ENCODE assay signal across 1 cellular context in the genomic region with DNA sequence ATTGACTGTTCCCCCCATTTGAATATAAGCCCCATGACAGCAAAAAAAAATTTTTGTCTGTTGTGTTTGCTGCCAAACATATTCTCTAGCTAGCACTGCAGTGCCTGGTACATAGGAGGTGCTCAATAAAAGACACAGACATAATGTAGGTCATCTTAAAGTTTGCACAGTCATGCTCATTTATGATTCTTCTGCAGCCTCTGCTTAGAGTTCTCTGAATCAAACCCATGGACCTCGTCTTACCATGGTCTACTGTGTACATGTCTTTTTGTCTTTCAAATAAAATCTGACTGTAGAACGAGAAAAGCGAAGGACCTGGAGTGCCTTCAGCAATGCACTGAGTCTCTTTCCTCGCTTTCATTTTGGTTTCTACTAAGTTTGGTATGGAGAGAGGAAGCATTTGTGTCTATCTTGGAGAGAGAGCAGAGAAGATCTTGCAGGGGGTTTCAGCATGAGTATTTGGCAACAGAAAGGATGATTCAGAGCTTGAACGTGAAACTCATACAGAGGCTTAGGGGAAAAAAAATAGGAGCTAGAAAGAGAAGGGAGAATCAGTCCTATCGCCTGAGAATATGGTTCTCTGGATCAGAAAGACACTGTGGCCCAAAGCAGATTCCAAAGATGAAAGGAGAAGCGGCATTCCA.
TF ChIP-seq lines count a peak whose summit lies in the region.

No MANE protein-coding gene starts in this region.

TF ChIP-seq in A549, 52 proteins besides CTCF, POLR2A, EP300 and RAD21:
- no peak for TF ChIP-seq TP53 (CRISPR knock-in tag; IDR thresholded peaks at IDR 0.05)
- no peak for TF ChIP-seq RNF2 (IDR thresholded peaks at IDR 0.05; ENCODE audit: borderline replicate concordance, low read depth)
- no peak for TF ChIP-seq KDM5A (IDR thresholded peaks at IDR 0.05)
- no peak for TF ChIP-seq RCOR1 (IDR thresholded peaks at IDR 0.05; ENCODE audit: low read depth, low read length)
- no peak for TF ChIP-seq RFX5 (IDR thresholded peaks at IDR 0.05)
- TF ChIP-seq, protein P1, sequence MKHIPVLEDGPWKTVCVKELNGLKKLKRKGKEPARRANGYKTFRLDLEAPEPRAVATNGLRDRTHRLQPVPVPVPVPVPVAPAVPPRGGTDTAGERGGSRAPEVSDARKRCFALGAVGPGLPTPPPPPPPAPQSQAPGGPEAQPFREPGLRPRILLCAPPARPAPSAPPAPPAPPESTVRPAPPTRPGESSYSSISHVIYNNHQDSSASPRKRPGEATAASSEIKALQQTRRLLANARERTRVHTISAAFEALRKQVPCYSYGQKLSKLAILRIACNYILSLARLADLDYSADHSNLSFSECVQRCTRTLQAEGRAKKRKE (CRISPR knock-in tag; IDR thresholded peaks at IDR 0.05; ENCODE audit: low read depth): no peak
- TF ChIP-seq, protein P2, sequence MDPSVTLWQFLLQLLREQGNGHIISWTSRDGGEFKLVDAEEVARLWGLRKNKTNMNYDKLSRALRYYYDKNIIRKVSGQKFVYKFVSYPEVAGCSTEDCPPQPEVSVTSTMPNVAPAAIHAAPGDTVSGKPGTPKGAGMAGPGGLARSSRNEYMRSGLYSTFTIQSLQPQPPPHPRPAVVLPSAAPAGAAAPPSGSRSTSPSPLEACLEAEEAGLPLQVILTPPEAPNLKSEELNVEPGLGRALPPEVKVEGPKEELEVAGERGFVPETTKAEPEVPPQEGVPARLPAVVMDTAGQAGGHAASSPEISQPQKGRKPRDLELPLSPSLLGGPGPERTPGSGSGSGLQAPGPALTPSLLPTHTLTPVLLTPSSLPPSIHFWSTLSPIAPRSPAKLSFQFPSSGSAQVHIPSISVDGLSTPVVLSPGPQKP (IDR thresholded peaks at IDR 0.05; ENCODE audit: low read depth, low read length): no peak
- TF ChIP-seq CBX2 (IDR thresholded peaks at IDR 0.05; ENCODE audit: borderline replicate concordance, low read depth): no peak
- no peak for TF ChIP-seq HOXA7 (CRISPR knock-in tag; IDR thresholded peaks at IDR 0.05)
- no peak for TF ChIP-seq SREBF2 (IDR thresholded peaks at IDR 0.05)
- no peak for TF ChIP-seq FOSL2 (IDR thresholded peaks at IDR 0.05)
- TF ChIP-seq FOSL2 (CRISPR knock-in tag; IDR thresholded peaks at IDR 0.05): no peak
- TF ChIP-seq ZSCAN20 (CRISPR knock-in tag; IDR thresholded peaks at IDR 0.05): no peak
- no peak for TF ChIP-seq SMC3 (IDR thresholded peaks at IDR 0.05)
- no peak for TF ChIP-seq NFE2L2 (conservative IDR thresholded peaks at IDR 0.05; ENCODE audit: low read length)
- TF ChIP-seq PHF8 (IDR thresholded peaks at IDR 0.05; ENCODE audit: borderline replicate concordance, low read depth): no peak
